Comparison of ENCODE assay signal across 9 cellular contexts in genomic region chr11:93169950-93170561, GRCh38. TPM values are rescaled to one million over a fixed set of nuclear protein-coding genes. Genes with fewer than 3 reads are reported as not detected.
DNase-seq lines count a peak whose midpoint lies in the region; ATAC-seq and TF ChIP-seq lines count a peak whose summit lies in the region.
"Had no signal": no experiment of that assay in that cellular context is flagged by ENCODE, and none has a peak within 500 bp of the region (broad histone marks: within the 10 kb centered on the region; RNA-seq: fewer than 3 reads in every experiment).

No MANE protein-coding gene starts in this region.

- H3K36me3 Mint-ChIP-seq in Caco-2 (ENCODE audit: insufficient read depth, unreplicated experiment) = no peaks in the 10 kb centered on the region

- H3K9me3 ChIP-seq in Caco-2 (no peaks in the 10 kb centered on the region), liver (ENCODE audit: control insufficient read depth in 4 of 4, low read length in 3 of 4) (no peaks in the 10 kb centered on the region), aorta (ENCODE audit: control insufficient read depth, low read length) (no peaks in the 10 kb centered on the region)

- no peaks in the 10 kb centered on the region for H3K4me1 ChIP-seq in Caco-2
- H3K4me1 ChIP-seq in liver (ENCODE audit: control insufficient read depth in 4 of 4, insufficient read depth in 4 of 4, low read length in 3 of 4) = no peaks in the 10 kb centered on the region
- no peaks in the 10 kb centered on the region for H3K4me1 ChIP-seq in aorta (ENCODE audit: control insufficient read depth in 1 of 2, insufficient read depth in 2 of 2, low read length in 2 of 2)

- intact Hi-C loops in Caco-2 (cut with micrococcal nuclease; ENCODE audit: unreplicated experiment) (loop anchor here (1.0 to 2.0 kb wide), 2 partner anchors 81 to 227 kb away; no protein-coding TSS in a partner anchor), aorta (cut with DNase I) (loop anchor here in 1 of 2 donors (10.0 kb wide), 1 partner anchor 225 kb away; no protein-coding TSS in a partner anchor)

- CTCF ChIA-PET in Caco-2 (lab: Charles Lee) = no interaction called here

- H3K9me3 Mint-ChIP-seq in Caco-2 (ENCODE audit: unreplicated experiment) = no peaks in the 10 kb centered on the region

- no peak overlapping the region for H3K4me3 Mint-ChIP-seq in Caco-2 (ENCODE audit: unreplicated experiment)

- 36% methylated on average over 2 of the region's 2 CpGs for WGBS in liver
- WGBS in aorta, 2 donors = 36 to 42% methylated on average over 2 of the region's 2 CpGs

- H3K9ac ChIP-seq in liver (ENCODE audit: low read depth in 1 of 2, low read length in 2 of 2) = no peak overlapping the region

- no peaks in the 10 kb centered on the region for H3K27me3 Mint-ChIP-seq in Caco-2 (ENCODE audit: insufficient read depth, unreplicated experiment)

- no peaks in the 10 kb centered on the region for H3K4me1 Mint-ChIP-seq in Caco-2 (ENCODE audit: low read depth, unreplicated experiment)

- no TSS peak for BruUV-seq in Caco-2 (replicated peaks; lab: Mats Ljungman, UMichigan)

- ATAC-seq in HG02885 (IDR thresholded peaks at IDR 0.05; ENCODE audit: poor library complexity, unreplicated experiment) (peak; percentile 56), aorta (ENCODE audit: low FRiP score) (no peak)
- ATAC-seq: sciatic nerve had no signal

- POLR2A ChIA-PET in Caco-2 (lab: Charles Lee) = no interaction called here

- TF ChIP-seq RAD21 in liver (IDR thresholded peaks at IDR 0.05) = peak; percentile 67 to 68

- TF ChIP-seq CTCF in Caco-2 (IDR thresholded peaks at IDR 0.05; ENCODE audit: insufficient read depth in 1 of 2, low read depth in 1 of 2, low read length in 1 of 2, severe bottlenecking in 1 of 2, unreplicated experiment in 1 of 2) (peak; percentile 52 to 72), liver (IDR thresholded peaks at IDR 0.05; ENCODE audit: low read depth, low read length, missing input control) (peak; percentile 40)

- H3K27ac ChIP-seq in liver (ENCODE audit: low read depth in 1 of 2, low read length in 2 of 2) (no peak overlapping the region), aorta (ENCODE audit: low read depth in 1 of 2, low read length in 2 of 2) (no peak overlapping the region)

- DNase-seq in Caco-2 (peak in 1 of 2 experiments; percentile 36), amniotic epithelial cell (ENCODE audit: low read depth) (peak; percentile 31), aorta (no peak), activated gamma-delta T cell treated with Interleukin-2 at 50 U/mL for 16 hours (no peak)
- no peak for DNase-seq in activated CD8-positive, alpha-beta memory T cell treated with anti-CD3 and anti-CD28 coated beads, Interleukin-2, amount 50 U/mL, for 4 hours
- no peak for DNase-seq in activated CD4-positive, alpha-beta T cell treated with anti-CD3 and anti-CD28 coated beads for 48 hours

- H3K27me3 ChIP-seq in Caco-2 (replicated peaks; ENCODE audit: control insufficient read depth, insufficient read depth, low read length) = no peaks in the 10 kb centered on the region
- no peaks in the 10 kb centered on the region for H3K27me3 ChIP-seq in liver (ENCODE audit: control insufficient read depth in 4 of 4, insufficient read depth in 4 of 4, low read length in 3 of 4)
- no peaks in the 10 kb centered on the region for H3K27me3 ChIP-seq in aorta (ENCODE audit: control insufficient read depth in 1 of 2, insufficient read depth in 2 of 2, low read length in 1 of 2)

- no peak overlapping the region for H3K27ac Mint-ChIP-seq in Caco-2 (ENCODE audit: unreplicated experiment)

- H3K4me3 ChIP-seq in Caco-2 (ENCODE audit: low read depth, low read length) (no peak overlapping the region), liver (ENCODE audit: low read depth in 1 of 3, low read length in 3 of 3) (no peak overlapping the region), aorta (ENCODE audit: low read length in 2 of 2) (no peak overlapping the region)

- no peaks in the 10 kb centered on the region for H3K36me3 ChIP-seq in Caco-2 (ENCODE audit: control insufficient read depth, insufficient read depth, low read length)
- H3K36me3 ChIP-seq in liver (ENCODE audit: control insufficient read depth in 4 of 4, insufficient read depth in 3 of 4, low read depth in 1 of 4, low read length in 3 of 4) = no peaks in the 10 kb centered on the region
- peaks cover 0 to 6% of the 10 kb centered on the region in 2 donors for H3K36me3 ChIP-seq in aorta (ENCODE audit: control insufficient read depth in 1 of 2, insufficient read depth in 2 of 2, low read length in 1 of 2)

TF ChIP-seq in liver, 16 proteins besides CTCF, POLR2A, EP300 and RAD21:
- TF ChIP-seq FOXA1 (IDR thresholded peaks at IDR 0.05) (no peak), GABPA (IDR thresholded peaks at IDR 0.05 in 1 of 2, conservative IDR thresholded peaks at IDR 0.05 in 1 of 2) (no peak), FOXA2 (IDR thresholded peaks at IDR 0.05) (no peak), YY1 (IDR thresholded peaks at IDR 0.05) (no peak), SP1 (IDR thresholded peaks at IDR 0.05) (no peak), HNF4A (conservative IDR thresholded peaks at IDR 0.05) (no peak), JUND (IDR thresholded peaks at IDR 0.05) (no peak), NR2F2 (IDR thresholded peaks at IDR 0.05) (no peak)

RNA-seq across cellular contexts. Expression of gene SLC36A4, which starts 27.7 kb away (rescaled TPM):
- 11.2 and 12.5 TPM in 2 replicates for total RNA-seq in Caco-2 (2022)
- total RNA-seq in liver = 10 to 100 TPM in 1 of 2 donors, 1 to 10 TPM in 1; 8.3 to 11.7 TPM
- 1 to 10 TPM; 6.4 to 6.5 TPM for polyA plus RNA-seq in liver
- 10 to 100 TPM; 20.8 to 23.7 TPM for total RNA-seq in aorta
- polyA plus RNA-seq in aorta = 1 to 10 TPM; 4.4 to 5.3 TPM
